ENCODE assay signal across 17 cellular contexts in genomic region chr14:54086780-54087179, GRCh38.
A peak's percentile ranks its signal among the peaks of the same experiment; 100 is the strongest.
DNase-seq lines count a peak whose midpoint lies in the region; ATAC-seq and TF ChIP-seq lines count a peak whose summit lies in the region.
"Had no signal": no experiment of that assay in that cellular context is flagged by ENCODE, and none has a peak within 500 bp of the region (broad histone marks: within the 10 kb centered on the region; RNA-seq: fewer than 3 reads in every experiment).

No MANE protein-coding gene starts in this region.

- H3K4me3 ChIP-seq in fibroblast of villous mesenchyme (ENCODE audit: low read depth, low read length) (no peak overlapping the region), vagina (no peak overlapping the region), H7 (ENCODE audit: insufficient read depth, low read depth, low read length) (no peak overlapping the region)
- H3K4me3 ChIP-seq: GM23338, MG63 had no signal

- no peak for TF ChIP-seq POLR2A in vagina (IDR thresholded peaks at IDR 0.05)

- H3K9me3 Mint-ChIP-seq in nephron = peaks cover 9% of the 10 kb centered on the region
- H3K9me3 Mint-ChIP-seq: GM23338 had no signal

- H3K36me3 Mint-ChIP-seq in nephron (ENCODE audit: low read depth) = peaks cover 8% of the 10 kb centered on the region
- H3K36me3 Mint-ChIP-seq: CD4-positive, CD25-positive, alpha-beta regulatory T cell had no signal

- TF ChIP-seq CTCF in fibroblast of villous mesenchyme (IDR thresholded peaks at IDR 0.05; ENCODE audit: insufficient read depth, low read depth, low read length) (no peak), nephron (IDR thresholded peaks at IDR 0.05; ENCODE audit: unreplicated experiment in 3 of 3) (no peak), vagina (IDR thresholded peaks at IDR 0.05) (no peak)

- peak; percentile 11 for DNase-seq in NCI-H774 (lab: John Stamatoyannopoulos, UW)
- peak; percentile 95 for DNase-seq in fibroblast of villous mesenchyme (ENCODE audit: low read depth)
- no peak for DNase-seq in vagina (ENCODE audit: extremely low spot score in 2 of 2)
- DNase-seq in NCI-H1694 (lab: John Stamatoyannopoulos, UW) = no peak
- DNase-seq in H7 = no peak
- DNase-seq: Caco-2; CD4-positive, CD25-positive, alpha-beta regulatory T cell; DMS153; MG63; NCI-H1105 treated with DMSO at 0.1 percent for 48 hours; NCI-H187 treated with DMSO at 0.1 percent for 48 hours; NCI-H526 treated with DMSO at 0.1 percent for 48 hours had no signal

- H3K4me1 ChIP-seq in vagina = peaks cover 11% of the 10 kb centered on the region

- H3K27me3 ChIP-seq in vagina = no peaks in the 10 kb centered on the region
- H3K27me3 ChIP-seq in H7 (ENCODE audit: control insufficient read depth, insufficient read depth, low read length) = no peaks in the 10 kb centered on the region
- H3K27me3 ChIP-seq: MG63 had no signal

- H3K27me3 Mint-ChIP-seq in nephron (ENCODE audit: low read depth) = no peaks in the 10 kb centered on the region
- H3K27me3 Mint-ChIP-seq: CD4-positive, CD25-positive, alpha-beta regulatory T cell had no signal

- peak overlapping the region in 2 of 3 experiments; percentile 34 to 88 for H3K27ac Mint-ChIP-seq in nephron
- H3K27ac Mint-ChIP-seq: B cell; CD4-positive, CD25-positive, alpha-beta regulatory T cell; GM23338 had no signal

- H3K9me3 ChIP-seq in vagina = no peaks in the 10 kb centered on the region
- H3K9me3 ChIP-seq: Caco-2, MG63 had no signal

- peaks cover 19% of the 10 kb centered on the region for H3K4me1 Mint-ChIP-seq in nephron
- H3K4me1 Mint-ChIP-seq: B cell; CD4-positive, CD25-positive, alpha-beta regulatory T cell had no signal

- H3K27ac ChIP-seq in vagina = peak overlapping the region; percentile 57
- H3K27ac ChIP-seq: RWPE1 had no signal

- no peak overlapping the region for H3K4me3 Mint-ChIP-seq in nephron
- H3K4me3 Mint-ChIP-seq: B cell; CD4-positive, CD25-positive, alpha-beta regulatory T cell; GM23338 had no signal

- H3K36me3 ChIP-seq in vagina (no peaks in the 10 kb centered on the region), H7 (replicated peaks; ENCODE audit: control insufficient read depth, insufficient read depth, low read length) (no peaks in the 10 kb centered on the region)
- H3K36me3 ChIP-seq: MG63 had no signal

- intact Hi-C loops in vagina (cut with DNase I) = no loop called here

- no peak for ATAC-seq in HG02798 (IDR thresholded peaks at IDR 0.05; ENCODE audit: poor library complexity, unreplicated experiment)
- ATAC-seq: GM23338 had no signal

Comparison
In these comparisons a context has a peak if more than half of its experiments do, and no peak if none do; other contexts are left out.
1. DNase-seq: peak in NCI-H774 (single experiment) and fibroblast of villous mesenchyme (single experiment); none in vagina (0 of 2), NCI-H1694 (single experiment) and H7 (single experiment).